In the genomic region with DNA sequence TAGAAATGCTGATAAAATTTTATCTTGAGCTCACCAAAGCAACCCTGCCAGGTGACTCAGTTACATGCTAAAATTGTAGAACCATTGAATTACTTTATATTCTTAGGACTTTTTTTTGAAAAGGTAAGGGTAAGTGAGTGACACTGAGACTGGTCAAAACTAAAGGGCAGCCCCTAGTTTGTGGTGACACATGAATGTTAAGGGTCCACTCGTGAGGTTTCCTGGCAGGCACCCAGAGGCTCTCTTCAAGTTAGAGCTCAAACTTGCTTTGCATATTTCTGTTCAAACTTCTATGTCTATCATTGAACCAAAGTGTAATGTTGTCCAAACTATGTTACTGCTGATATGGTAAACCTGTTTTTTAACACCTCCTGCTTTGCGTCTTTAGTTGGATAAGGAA, we compare ENCODE assay signal across 36 cellular contexts. TPM values are rescaled to one million over a fixed set of nuclear protein-coding genes. Genes with fewer than 3 reads are reported as not detected.
"Had no signal": no experiment of that assay in that cellular context is flagged by ENCODE, and none has a peak within 500 bp of the region (broad histone marks: within the 10 kb centered on the region; RNA-seq: fewer than 3 reads in every experiment).

No MANE protein-coding gene starts in this region.

- H3K4me3 ChIP-seq: ascending aorta, breast epithelium, cardiac muscle cell, colonic mucosa, esophagus squamous epithelium, gastroesophageal sphincter had no signal

- DNase-seq: activated B cell treated with CpG ODN at 0.5 μM for 24 hours; activated CD4-positive, alpha-beta T cell treated with anti-CD3 and anti-CD28 coated beads for 48 hours; activated CD4-positive, alpha-beta T cell treated with anti-CD3 and anti-CD28 coated beads, Interleukin-2, amount 50 U/mL, for 1 hour; activated CD4-positive, alpha-beta T cell treated with anti-CD3 and anti-CD28 coated beads, Interleukin-2, amount 50 U/mL, for 48 hours; activated CD8-positive, alpha-beta memory T cell treated with anti-CD3 and anti-CD28 coated beads, Interleukin-2, amount 10 ng/mL, durations not matched to agents 7 days and 5 days; activated CD8-positive, alpha-beta memory T cell treated with anti-CD3 and anti-CD28 coated beads, Interleukin-2, amount 50 U/mL, for 4 hours; activated CD8-positive, alpha-beta T cell treated with anti-CD3 and anti-CD28 coated beads for 36 hours; activated effector memory CD4-positive, alpha-beta T cell treated with anti-CD3 and anti-CD28 coated beads, Interleukin-2, amount 50 U/mL, for 16 hours; activated naive CD4-positive, alpha-beta T cell treated with anti-CD3 and anti-CD28 coated beads, Interleukin-2, amount 10 ng/mL, durations not matched to agents 7 days and 5 days; activated naive CD8-positive, alpha-beta T cell treated with anti-CD3 and anti-CD28 coated beads, Interleukin-2, amount 10 ng/mL, durations not matched to agents 7 days and 5 days; activated T-cell treated with anti-CD3 and anti-CD28 coated beads, Interleukin-2, amount 50 U/mL, for 1 hour; activated T-cell treated with anti-CD3 and anti-CD28 coated beads, Interleukin-2, amount 50 U/mL, for 48 hours; central memory CD4-positive, alpha-beta T cell; cerebellar nuclear complex; colonic mucosa; effector CD8-positive, alpha-beta T cell; esophagus squamous epithelium; foreskin melanocyte; T-helper 1 cell; T-helper 17 cell; T1000; WERI-Rb-1 had no signal

- H3K27ac ChIP-seq: ascending aorta, breast epithelium, cardiac muscle cell, colonic mucosa, epithelial cell of prostate, esophagus squamous epithelium, gastroesophageal sphincter, WERI-Rb-1 had no signal

- H3K27me3 ChIP-seq: ascending aorta, breast epithelium, cardiac muscle cell, colonic mucosa, esophagus squamous epithelium, gastroesophageal sphincter had no signal

- H3K9me3 ChIP-seq: ascending aorta, breast epithelium, colonic mucosa, esophagus squamous epithelium had no signal

- ATAC-seq: activated CD4-positive, CD25-positive, alpha-beta regulatory T cell treated with anti-CD3 and anti-CD28 coated beads, Interleukin-2, amount 50 U/mL, for 24 hours; activated CD8-positive, alpha-beta memory T cell treated with anti-CD3 and anti-CD28 coated beads, Interleukin-2, amount 10 ng/mL, durations not matched to agents 7 days and 5 days; activated CD8-positive, alpha-beta T cell treated with anti-CD3 and anti-CD28 coated beads for 36 hours; activated naive CD4-positive, alpha-beta T cell treated with anti-CD3 and anti-CD28 coated beads, Interleukin-2, amount 50 U/mL, for 72 hours; gastroesophageal sphincter; T-helper 17 cell had no signal

- H3K36me3 ChIP-seq: ascending aorta, breast epithelium, cardiac muscle cell, colonic mucosa, gastroesophageal sphincter, WERI-Rb-1 had no signal

- H3K4me1 ChIP-seq: ascending aorta, breast epithelium, colonic mucosa, esophagus squamous epithelium, gastroesophageal sphincter had no signal

RNA-seq across cellular contexts. Expression of a gene that starts 30.5 kb away (rescaled TPM):
- total RNA-seq: activated B cell treated with CpG ODN at 0.5 μM for 24 hours; activated CD8-positive, alpha-beta memory T cell treated with anti-CD3 and anti-CD28 coated beads for 36 hours; activated CD8-positive, alpha-beta memory T cell treated with anti-CD3 and anti-CD28 coated beads, Interleukin-2, amount 10 ng/mL, durations not matched to agents 7 days and 5 days; activated CD8-positive, alpha-beta T cell treated with anti-CD3 and anti-CD28 coated beads for 36 hours; activated naive CD4-positive, alpha-beta T cell treated with anti-CD3 and anti-CD28 coated beads, Interleukin-2, amount 50 U/mL, for 72 hours; activated naive CD8-positive, alpha-beta T cell treated with anti-CD3 and anti-CD28 coated beads, Interleukin-2, amount 10 ng/mL, durations not matched to agents 7 days and 5 days; activated T-helper 1 cell treated with anti-CD3 and anti-CD28 coated beads, Interleukin-12 subunit alpha, Interleukin-12 subunit beta, Interleukin-2, Interleukin-4 antibody, amounts not matched to agents 30 ng/mL and 10 ng/mL and 1 ng/mL, durations not matched to agents 14 hours and 24 hours and 36 hours; activated T-helper 2 cell treated with anti-CD3 and anti-CD28 coated beads, Interferon-gamma antibody, Interleukin-2, Interleukin-4, amounts not matched to agents 10 μg/mL and 5 μg/mL and 100 μg/mL, durations not matched to agents 14 hours and 24 hours and 36 hours; ascending aorta; breast epithelium; cardiac muscle cell; colonic mucosa; endothelial cell of umbilical vein; fibroblast of lung; fibroblast of villous mesenchyme; glomerular endothelial cell; T-helper 17 cell had no signal
- polyA plus RNA-seq: fibroblast of lung had no signal
